In the genomic region with DNA sequence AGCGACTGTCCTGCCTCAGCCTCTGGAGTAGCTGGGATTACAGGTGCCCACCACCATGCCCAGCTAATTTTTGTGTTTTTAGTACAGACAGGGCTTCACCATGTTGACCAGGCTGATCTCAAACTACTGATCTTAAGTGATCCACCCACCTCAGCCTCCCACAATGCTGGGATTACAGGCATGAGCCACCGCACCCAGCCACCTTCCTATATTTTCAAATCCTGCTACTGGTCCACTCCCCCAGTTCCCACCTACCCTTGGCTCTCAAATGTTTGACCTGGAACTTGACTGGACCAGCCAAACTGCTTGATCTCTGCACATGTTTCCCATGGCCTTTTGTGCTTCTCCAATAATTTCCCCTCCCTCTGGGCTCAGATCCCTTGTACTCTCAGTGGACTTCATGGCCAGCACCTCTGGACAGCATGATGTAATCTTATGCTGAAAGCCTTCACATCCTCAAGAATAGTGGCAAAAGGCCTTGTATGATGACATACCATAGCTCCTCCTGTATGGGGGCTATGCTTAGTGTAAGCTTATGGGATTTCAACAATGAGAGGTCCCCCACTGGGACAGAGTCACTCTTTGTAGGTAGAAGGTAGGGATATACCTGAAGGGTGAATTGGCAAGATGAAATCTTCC, we compare ENCODE assay signal across 28 cellular contexts. TPM values are rescaled to one million over a fixed set of nuclear protein-coding genes. Genes with fewer than 3 reads are reported as not detected.
"Had no signal": no experiment of that assay in that cellular context is flagged by ENCODE, and none has a peak within 500 bp of the region (broad histone marks: within the 10 kb centered on the region; RNA-seq: fewer than 3 reads in every experiment).

No MANE protein-coding gene starts in this region.

- ATAC-seq: naive thymus-derived CD4-positive, alpha-beta T cell; stimulated activated naive B cell treated with anti-CD40 and anti-IgM and Interleukin-4, amounts not matched to agents 10 μg/mL and 1 μg/mL and 100 μg/mL, for 72 hours had no signal

- DNase-seq: activated CD4-positive, alpha-beta T cell treated with anti-CD3 and anti-CD28 coated beads for 4 hours; activated CD4-positive, alpha-beta T cell treated with anti-CD3 and anti-CD28 coated beads, Interleukin-2, amount 50 U/mL, for 4 hours; activated effector memory CD4-positive, alpha-beta T cell treated with Interleukin-2 at 50 U/mL for 16 hours; activated naive CD4-positive, alpha-beta T cell treated with Interleukin-2 at 50 U/mL for 16 hours; activated naive CD8-positive, alpha-beta T cell treated with anti-CD3 and anti-CD28 coated beads, Interleukin-2, amount 10 ng/mL, durations not matched to agents 7 days and 5 days; brain microvascular endothelial cell; central memory CD4-positive, alpha-beta T cell; endodermal cell; esophagus squamous epithelium; foreskin melanocyte; naive thymus-derived CD4-positive, alpha-beta T cell; stimulated activated CD4-positive, alpha-beta T cell treated with anti-CD3 and anti-CD28 coated beads, Interleukin-1b, Interleukin-23, amount 100 ng/mL, for 48 hours; stimulated activated CD4-positive, alpha-beta T cell treated with anti-CD3 and anti-CD28 coated beads, Interleukin-4, amount 100 ng/mL, for 4 hours; stimulated activated CD8-positive, alpha-beta memory T cell treated with anti-CD3 and anti-CD28 coated beads, Interleukin-4, amount 100 ng/mL, for 48 hours; stimulated activated naive B cell treated with anti-CD40 and anti-IgM and Interleukin-4, amounts not matched to agents 10 μg/mL and 1 μg/mL and 100 μg/mL, for 72 hours; T-helper 9 cell; tibial artery had no signal

- H3K27me3 ChIP-seq: ascending aorta had no signal

- H3K27ac ChIP-seq: ascending aorta, brain microvascular endothelial cell, esophagus squamous epithelium, suprapubic skin, tibial artery, VCaP had no signal

- H3K4me3 Mint-ChIP-seq: activated naive CD8-positive, alpha-beta T cell treated with anti-CD3 and anti-CD28 coated beads, Interleukin-2, amount 10 ng/mL, durations not matched to agents 7 days and 5 days; endodermal cell; mesothelial cell of epicardium; stimulated activated naive B cell treated with anti-CD40 and anti-IgM and Interleukin-4, amounts not matched to agents 10 μg/mL and 1 μg/mL and 100 μg/mL, for 72 hours had no signal

- H3K36me3 ChIP-seq: ascending aorta, brain microvascular endothelial cell, esophagus squamous epithelium, suprapubic skin, tibial artery had no signal

- H3K9me3 ChIP-seq: ascending aorta, esophagus squamous epithelium, suprapubic skin, tibial artery had no signal

- H3K4me3 ChIP-seq: ascending aorta, esophagus squamous epithelium, smooth muscle cell, suprapubic skin, tibial artery had no signal

- H3K4me2 ChIP-seq: smooth muscle cell had no signal

- H3K36me3 Mint-ChIP-seq: activated naive CD8-positive, alpha-beta T cell treated with anti-CD3 and anti-CD28 coated beads, Interleukin-2, amount 10 ng/mL, durations not matched to agents 7 days and 5 days; mesothelial cell of epicardium; naive thymus-derived CD4-positive, alpha-beta T cell; stimulated activated naive B cell treated with anti-CD40 and anti-IgM and Interleukin-4, amounts not matched to agents 10 μg/mL and 1 μg/mL and 100 μg/mL, for 72 hours had no signal

- H3K27ac Mint-ChIP-seq: activated naive CD8-positive, alpha-beta T cell treated with anti-CD3 and anti-CD28 coated beads, Interleukin-2, amount 10 ng/mL, durations not matched to agents 7 days and 5 days; endodermal cell; mesothelial cell of epicardium; stimulated activated naive B cell treated with anti-CD40 and anti-IgM and Interleukin-4, amounts not matched to agents 10 μg/mL and 1 μg/mL and 100 μg/mL, for 72 hours had no signal

- FAIRE-seq: TTC549 had no signal

- H3K9me3 Mint-ChIP-seq: activated naive CD8-positive, alpha-beta T cell treated with anti-CD3 and anti-CD28 coated beads, Interleukin-2, amount 10 ng/mL, durations not matched to agents 7 days and 5 days; endodermal cell; mesothelial cell of epicardium; naive thymus-derived CD4-positive, alpha-beta T cell; stimulated activated naive B cell treated with anti-CD40 and anti-IgM and Interleukin-4, amounts not matched to agents 10 μg/mL and 1 μg/mL and 100 μg/mL, for 72 hours had no signal

RNA-seq across cellular contexts. Expression of a gene that starts 2.5 kb away (rescaled TPM):
- total RNA-seq: endodermal cell had no signal

RNA-seq across cellular contexts. Expression of a gene that starts 22.1 kb away (rescaled TPM):
- total RNA-seq: activated naive CD8-positive, alpha-beta T cell treated with anti-CD3 and anti-CD28 coated beads, Interleukin-2, amount 10 ng/mL, durations not matched to agents 7 days and 5 days; ascending aorta; endodermal cell; esophagus squamous epithelium; liver; mesothelial cell of epicardium; naive thymus-derived CD4-positive, alpha-beta T cell; osteocyte; posterior vena cava; smooth muscle cell; suprapubic skin; T-helper 1 cell treated with Interleukin-12 subunit alpha and Interleukin-12 subunit beta and Interleukin-4 antibody, amounts not matched to agents 30 ng/mL and 1 ng/mL, for 36 hours; urinary bladder had no signal
- polyA plus RNA-seq: liver; naive thymus-derived CD4-positive, alpha-beta T cell; smooth muscle cell; urinary bladder had no signal
